Comparison of ENCODE assay signal across 15 cellular contexts in genomic region chr7:158130023-158130409, GRCh38.
DNase-seq lines count a peak whose midpoint lies in the region; ATAC-seq and TF ChIP-seq lines count a peak whose summit lies in the region.
"Had no signal": no experiment of that assay in that cellular context is flagged by ENCODE, and none has a peak within 500 bp of the region (broad histone marks: within the 10 kb centered on the region; RNA-seq: fewer than 3 reads in every experiment).

No MANE protein-coding gene starts in this region.

- no peaks in the 10 kb centered on the region for H3K27me3 Mint-ChIP-seq in activated naive CD4-positive, alpha-beta T cell treated with anti-CD3 and anti-CD28 coated beads, Interleukin-2, amount 10 ng/mL, durations not matched to agents 7 days and 5 days
- H3K27me3 Mint-ChIP-seq: B cell; CD4-positive, CD25-positive, alpha-beta regulatory T cell had no signal

- no peak overlapping the region for H3K4me3 ChIP-seq in RWPE2 (ENCODE audit: severe bottlenecking)
- H3K4me3 ChIP-seq: BLaER1 had no signal

- H3K27ac ChIP-seq in RWPE2 (ENCODE audit: poor library complexity, severe bottlenecking): no peak overlapping the region
- H3K27ac ChIP-seq: BLaER1, C4-2B had no signal

- no peak for TF ChIP-seq CTCF in RWPE2 (IDR thresholded peaks at IDR 0.05; ENCODE audit: poor library complexity, severe bottlenecking)

- DNase-seq in RWPE2 (ENCODE audit: low spot score) (peak; percentile 12), inferior parietal cortex (ENCODE audit: extremely low spot score) (peak; percentile 12), posterior vena cava (ENCODE audit: low spot score) (peak; percentile 31)
- DNase-seq in activated naive CD4-positive, alpha-beta T cell treated with anti-CD3 and anti-CD28 coated beads, Interleukin-2, amount 10 ng/mL, durations not matched to agents 7 days and 5 days: no peak
- no peak for DNase-seq in activated CD8-positive, alpha-beta memory T cell treated with anti-CD3 and anti-CD28 coated beads for 24 hours
- DNase-seq: Caco-2; CD4-positive, CD25-positive, alpha-beta regulatory T cell; CD8-positive, alpha-beta T cell; DMS153; DND-41; HCEC 1CT had no signal

- H3K27ac Mint-ChIP-seq in activated naive CD4-positive, alpha-beta T cell treated with anti-CD3 and anti-CD28 coated beads, Interleukin-2, amount 10 ng/mL, durations not matched to agents 7 days and 5 days: no peak overlapping the region
- H3K27ac Mint-ChIP-seq: B cell; CD4-positive, CD25-positive, alpha-beta regulatory T cell; CD8-positive, alpha-beta T cell had no signal

- H3K4me1 ChIP-seq in RWPE2 (ENCODE audit: insufficient read depth, poor library complexity, severe bottlenecking): no peaks in the 10 kb centered on the region
- H3K4me1 ChIP-seq: BLaER1, Caco-2 had no signal

- no peaks in the 10 kb centered on the region for H3K27me3 ChIP-seq in RWPE2 (ENCODE audit: insufficient read depth, poor library complexity, severe bottlenecking)
- H3K27me3 ChIP-seq: BLaER1 had no signal

- H3K4me3 Mint-ChIP-seq in activated naive CD4-positive, alpha-beta T cell treated with anti-CD3 and anti-CD28 coated beads, Interleukin-2, amount 10 ng/mL, durations not matched to agents 7 days and 5 days: no peak overlapping the region
- H3K4me3 Mint-ChIP-seq: B cell; CD4-positive, CD25-positive, alpha-beta regulatory T cell; CD8-positive, alpha-beta T cell had no signal

- peaks cover 10% of the 10 kb centered on the region for H3K9me3 ChIP-seq in RWPE2 (ENCODE audit: severe bottlenecking)

- intact Hi-C loops in posterior vena cava (cut with DNase I): no loop called here

- no peaks in the 10 kb centered on the region for H3K36me3 Mint-ChIP-seq in activated naive CD4-positive, alpha-beta T cell treated with anti-CD3 and anti-CD28 coated beads, Interleukin-2, amount 10 ng/mL, durations not matched to agents 7 days and 5 days
- H3K36me3 Mint-ChIP-seq: CD4-positive, CD25-positive, alpha-beta regulatory T cell; CD8-positive, alpha-beta T cell had no signal

- ATAC-seq in RWPE2 (ENCODE audit: low read depth) (no peak), HG03280 (IDR thresholded peaks at IDR 0.05; ENCODE audit: unreplicated experiment) (no peak)
- ATAC-seq: CD8-positive, alpha-beta T cell had no signal

- H3K9me3 Mint-ChIP-seq in activated naive CD4-positive, alpha-beta T cell treated with anti-CD3 and anti-CD28 coated beads, Interleukin-2, amount 10 ng/mL, durations not matched to agents 7 days and 5 days: peaks cover 8% of the 10 kb centered on the region
- H3K9me3 Mint-ChIP-seq: CD8-positive, alpha-beta T cell had no signal

- H3K36me3 ChIP-seq in RWPE2 (ENCODE audit: low read depth): no peaks in the 10 kb centered on the region

- CTCF ChIA-PET in activated naive CD4-positive, alpha-beta T cell treated with anti-CD3 and anti-CD28 coated beads, Interleukin-2, amount 10 ng/mL, durations not matched to agents 7 days and 5 days (lab: Charles Lee): no interaction called here

- H3K4me1 Mint-ChIP-seq in activated naive CD4-positive, alpha-beta T cell treated with anti-CD3 and anti-CD28 coated beads, Interleukin-2, amount 10 ng/mL, durations not matched to agents 7 days and 5 days: no peaks in the 10 kb centered on the region
- H3K4me1 Mint-ChIP-seq: B cell; CD4-positive, CD25-positive, alpha-beta regulatory T cell had no signal

Comparison
In these comparisons a context has a peak if more than half of its experiments do, and no peak if none do; other contexts are left out.
1. DNase-seq: peak in RWPE2 (single experiment), inferior parietal cortex (single experiment) and posterior vena cava (single experiment); none in activated naive CD4-positive, alpha-beta T cell treated with anti-CD3 and anti-CD28 coated beads, Interleukin-2, amount 10 ng/mL, durations not matched to agents 7 days and 5 days (single experiment) and activated CD8-positive, alpha-beta memory T cell treated with anti-CD3 and anti-CD28 coated beads for 24 hours (single experiment).